ENCODE assay signal across 1 cellular context in genomic region chr16:56102159-56102798, GRCh38.
TF ChIP-seq lines count a peak whose summit lies in the region.

No MANE protein-coding gene starts in this region.

TF ChIP-seq in WTC11, 78 proteins besides CTCF, POLR2A, EP300 and RAD21 (continued from another document):
- TF ChIP-seq ZNF532 (CRISPR knock-in tag; IDR thresholded peaks at IDR 0.05; ENCODE audit: borderline replicate concordance), result no peak
- no peak for TF ChIP-seq NFATC4 (CRISPR knock-in tag; IDR thresholded peaks at IDR 0.05)
- TF ChIP-seq IRF1 (CRISPR knock-in tag; IDR thresholded peaks at IDR 0.05), result no peak
- TF ChIP-seq STAT6 (CRISPR knock-in tag; conservative IDR thresholded peaks at IDR 0.05; ENCODE audit: low read depth), result no peak
- TF ChIP-seq SP1 (CRISPR knock-in tag; conservative IDR thresholded peaks at IDR 0.05), result no peak
